In the genomic region with DNA sequence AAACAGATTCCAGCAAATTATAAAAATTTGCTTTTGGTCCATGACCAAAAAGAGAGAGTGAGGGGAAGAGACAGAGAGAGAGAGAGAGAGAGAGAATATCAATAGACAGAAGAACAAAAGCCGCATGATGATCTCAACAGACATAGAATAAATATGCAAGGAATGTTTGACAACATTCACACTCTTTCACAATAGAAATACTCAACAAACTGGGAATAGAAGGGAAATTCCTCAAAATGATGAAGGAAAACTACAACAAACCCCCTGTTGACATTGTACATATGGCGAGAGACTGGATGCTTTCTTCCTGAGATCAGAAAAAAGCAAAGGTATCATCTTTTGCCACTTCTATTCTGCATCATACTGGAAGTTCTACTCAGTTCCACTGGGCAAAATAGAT, we compare ENCODE assay signal across 1 cellular context.
TF ChIP-seq lines count a peak whose summit lies in the region.

No MANE protein-coding gene starts in this region.

TF ChIP-seq in H1, 55 proteins besides CTCF, POLR2A, EP300 and RAD21:
- TF ChIP-seq BACH1 (IDR thresholded peaks at IDR 0.05; ENCODE audit: low read length) (no peak), EGR1 (IDR thresholded peaks at IDR 0.05; ENCODE audit: borderline replicate concordance, low read depth, low read length) (no peak), CEBPB (IDR thresholded peaks at IDR 0.05; ENCODE audit: low read depth, low read length) (peak; percentile 60; the same call in 1 of the 2 replicates), TAF7 (optimal IDR thresholded peaks at IDR 0.05; ENCODE audit: borderline replicate concordance, low read depth, low read length) (no peak)
TF ChIP-seq in H1: peak in this region for 1.
